ENCODE assay signal across 1 cellular context in genomic region chr17:21297597-21297996, GRCh38.
TF ChIP-seq lines count a peak whose summit lies in the region.

No MANE protein-coding gene starts in this region.

TF ChIP-seq in SK-N-SH, 30 proteins besides CTCF, POLR2A, EP300 and RAD21 (continued from another document):
- TF ChIP-seq CHD2 (IDR thresholded peaks at IDR 0.05; ENCODE audit: low read length, partially characterized antibody): no peak
- no peak for TF ChIP-seq PBX3 (IDR thresholded peaks at IDR 0.05)
- TF ChIP-seq USF1 (IDR thresholded peaks at IDR 0.05; ENCODE audit: borderline replicate concordance, low read depth): no peak
- TF ChIP-seq SMC3 (IDR thresholded peaks at IDR 0.05; ENCODE audit: low read depth, low read length): no peak
- TF ChIP-seq IRF3 (IDR thresholded peaks at IDR 0.05; ENCODE audit: low read depth, low read length): no peak
- no peak for TF ChIP-seq JUND (IDR thresholded peaks at IDR 0.05)
- TF ChIP-seq, protein P1, sequence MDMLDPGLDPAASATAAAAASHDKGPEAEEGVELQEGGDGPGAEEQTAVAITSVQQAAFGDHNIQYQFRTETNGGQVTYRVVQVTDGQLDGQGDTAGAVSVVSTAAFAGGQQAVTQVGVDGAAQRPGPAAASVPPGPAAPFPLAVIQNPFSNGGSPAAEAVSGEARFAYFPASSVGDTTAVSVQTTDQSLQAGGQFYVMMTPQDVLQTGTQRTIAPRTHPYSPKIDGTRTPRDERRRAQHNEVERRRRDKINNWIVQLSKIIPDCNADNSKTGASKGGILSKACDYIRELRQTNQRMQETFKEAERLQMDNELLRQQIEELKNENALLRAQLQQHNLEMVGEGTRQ (IDR thresholded peaks at IDR 0.05; ENCODE audit: borderline replicate concordance, low read depth, low read length): no peak
